ENCODE assay signal across 8 cellular contexts in the genomic region with DNA sequence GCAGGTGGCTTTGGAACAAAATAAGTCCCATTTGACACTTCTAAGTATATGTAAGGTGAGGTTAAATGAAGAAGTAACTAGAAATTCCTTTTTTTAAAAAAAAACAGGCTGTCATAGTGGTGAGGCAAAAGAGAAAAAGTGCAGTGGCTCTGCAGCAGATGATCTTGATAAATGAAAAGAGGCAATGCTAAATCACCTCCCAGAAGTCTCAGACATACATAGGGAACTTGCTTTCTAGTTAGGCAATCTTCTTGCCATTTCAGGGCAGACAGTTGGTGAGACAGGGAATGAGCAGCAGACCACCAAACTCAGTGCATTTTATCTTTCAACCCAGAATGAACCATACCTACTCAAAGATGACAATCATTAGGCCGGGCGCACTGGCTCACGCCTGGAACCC.
"Had no signal": no experiment of that assay in that cellular context is flagged by ENCODE, and none has a peak within 500 bp of the region (broad histone marks: within the 10 kb centered on the region; RNA-seq: fewer than 3 reads in every experiment).

No MANE protein-coding gene starts in this region.

- H3K4me1 ChIP-seq: HAP-1 had no signal

- FAIRE-seq: HepG2 had no signal

- H2AFZ ChIP-seq: GM23248 had no signal

- DNase-seq: GM23248, GOT3, H7, HFFc6 had no signal

- H3K36me3 ChIP-seq: HAP-1 had no signal

- H3K9me3 ChIP-seq: HAP-1 had no signal

- H3K9ac ChIP-seq: GM23248 had no signal

- H3K4me3 ChIP-seq: GM23248, HAP-1 had no signal

- ATAC-seq: HCT116, HepG2 had no signal

- H3K27ac ChIP-seq: GM23248, HL-60 had no signal
